ENCODE assay signal across 28 cellular contexts in genomic region chr4:183229397-183229796, GRCh38.
DNase-seq lines count a peak whose midpoint lies in the region; ATAC-seq, FAIRE-seq and TF ChIP-seq lines count a peak whose summit lies in the region.
"Had no signal": no experiment of that assay in that cellular context is flagged by ENCODE, and none has a peak within 500 bp of the region (broad histone marks: within the 10 kb centered on the region; RNA-seq: fewer than 3 reads in every experiment).

No MANE protein-coding gene starts in this region.

- no peak overlapping the region for H2AFZ ChIP-seq in GM23248
- H2AFZ ChIP-seq in MM.1S (ENCODE audit: low read length) = no peak overlapping the region

- no peaks in the 10 kb centered on the region for H3K27me3 ChIP-seq in GM23248 (replicated peaks; ENCODE audit: insufficient read depth)
- no peaks in the 10 kb centered on the region for H3K27me3 ChIP-seq in MM.1S (replicated peaks; ENCODE audit: insufficient read depth, low read length)
- H3K27me3 ChIP-seq: colonic mucosa, esophagus muscularis mucosa, neutrophil, sigmoid colon, upper lobe of left lung had no signal

- ATAC-seq in SK-N-SH treated with all-trans-retinoic acid at 6 μM for 48 hours = peak; percentile 74
- ATAC-seq: activated T-cell treated with anti-CD3 and anti-CD28 coated beads, Interleukin-2, amount 50 U/mL, for 72 hours; GM12878; psoas muscle; stimulated activated effector memory CD8-positive, alpha-beta T cell treated with anti-CD3 and anti-CD28 coated beads, Interleukin-12 subunit alpha, Interleukin-12 subunit beta, amount 100 ng/mL, for 72 hours had no signal

- H3K4me2 ChIP-seq in GM23248 (ENCODE audit: unreplicated experiment) (no peak overlapping the region), MM.1S (ENCODE audit: low read depth, low read length) (no peak overlapping the region)

- TF ChIP-seq CTCF in MM.1S (IDR thresholded peaks at IDR 0.05; ENCODE audit: low read length) = no peak

- H3K9me3 ChIP-seq in GM23248 (ENCODE audit: low read depth) (no peaks in the 10 kb centered on the region), MM.1S (replicated peaks; ENCODE audit: insufficient read depth, low read length) (no peaks in the 10 kb centered on the region)
- H3K9me3 ChIP-seq: colonic mucosa, esophagus muscularis mucosa, neutrophil, psoas muscle, sigmoid colon, upper lobe of left lung had no signal

- H4K20me1 ChIP-seq in GM23248 (ENCODE audit: insufficient read depth) (no peaks in the 10 kb centered on the region), MM.1S (ENCODE audit: insufficient read depth, low read length) (no peaks in the 10 kb centered on the region)

- DNase-seq in GM23248 (peak; percentile 32), HTR-8/SVneo (ENCODE audit: insufficient read length, low spot score) (peak; percentile 15), iris pigment epithelial cell (ENCODE audit: low read depth) (peak; percentile 19), MM.1S (no peak), NCI-H446 treated with DMSO at 0.1 percent for 48 hours (lab: John Stamatoyannopoulos, UW) (no peak), CD1c-positive myeloid dendritic cell (ENCODE audit: extremely low spot score) (no peak)
- DNase-seq: activated CD4-positive, alpha-beta T cell treated with anti-CD3 and anti-CD28 coated beads, Interleukin-2, amount 50 U/mL, for 1 hour; activated naive CD4-positive, alpha-beta T cell treated with Interleukin-2 at 50 U/mL for 16 hours; activated T-cell treated with anti-CD3 and anti-CD28 coated beads, Interleukin-2, amount 50 U/mL, for 72 hours; amygdala; colonic mucosa; DND-41; islet precursor cell; naive B cell; NCI-H1694 treated with DMSO at 0.1 percent for 48 hours; NCI-H82; psoas muscle; SHP77 treated with DMSO at 0.1 percent for 48 hours; sigmoid colon; stimulated activated CD4-positive, alpha-beta T cell treated with anti-CD3 and anti-CD28 coated beads, Interleukin-4, amount 100 ng/mL, for 24 hours; substantia nigra; upper lobe of left lung had no signal

- H3K4me3 ChIP-seq in GM23248 (no peak overlapping the region), MM.1S (ENCODE audit: low read length) (no peak overlapping the region)
- H3K4me3 ChIP-seq: colonic mucosa, esophagus muscularis mucosa, GM12878, psoas muscle, sigmoid colon, upper lobe of left lung had no signal

- H3K27ac ChIP-seq in GM23248 = no peak overlapping the region
- no peak overlapping the region for H3K27ac ChIP-seq in MM.1S (ENCODE audit: low read length)
- H3K27ac ChIP-seq: C4-2B, colonic mucosa, esophagus muscularis mucosa, neutrophil, psoas muscle, sigmoid colon, upper lobe of left lung had no signal

- H3F3A ChIP-seq in GM23248 (ENCODE audit: insufficient read depth) = peaks cover 18% of the 10 kb centered on the region; the same call in 1 of the 2 replicates
- no peaks in the 10 kb centered on the region for H3F3A ChIP-seq in MM.1S (ENCODE audit: insufficient read depth, low read length)

- H3K36me3 ChIP-seq in GM23248 (ENCODE audit: low read depth) (peaks cover 29% of the 10 kb centered on the region), MM.1S (replicated peaks; ENCODE audit: insufficient read depth, low read length) (no peaks in the 10 kb centered on the region; the same call in 1 of the 2 replicates)
- H3K36me3 ChIP-seq: colonic mucosa, neutrophil, sigmoid colon had no signal

- H3K79me2 ChIP-seq in GM23248 (ENCODE audit: insufficient read depth) (peaks cover 44% of the 10 kb centered on the region; the same call in 1 of the 2 replicates), MM.1S (ENCODE audit: low read length) (no peaks in the 10 kb centered on the region)

- in situ Hi-C loops in GM23248 (cut with MboI) = no loop called here

- no peak overlapping the region for H3K9ac ChIP-seq in GM23248
- no peak overlapping the region for H3K9ac ChIP-seq in MM.1S (ENCODE audit: low read length)

- H3K4me1 ChIP-seq in GM23248 (ENCODE audit: insufficient read depth) (no peaks in the 10 kb centered on the region), MM.1S (ENCODE audit: low read length) (no peaks in the 10 kb centered on the region)
- H3K4me1 ChIP-seq: colonic mucosa, esophagus muscularis mucosa, psoas muscle, sigmoid colon, upper lobe of left lung had no signal

- H3K9me2 ChIP-seq in GM23248 (ENCODE audit: insufficient read depth) = no peaks in the 10 kb centered on the region
- H3K9me2 ChIP-seq in MM.1S (replicated peaks; ENCODE audit: insufficient read depth, low read length) = no peaks in the 10 kb centered on the region; the same call in 1 of the 2 replicates

- peak; percentile 42 for FAIRE-seq in HTR-8/SVneo (lab: Jason Lieb, UNC)
- FAIRE-seq: GM12878 had no signal

TF ChIP-seq in SK-N-SH treated with all-trans-retinoic acid at 6 μM for 48 hours, 23 proteins besides CTCF, POLR2A, EP300 and RAD21:
- TF ChIP-seq GLIS3 (CRISPR knock-in tag; IDR thresholded peaks at IDR 0.05) (no peak), RARB (CRISPR knock-in tag; IDR thresholded peaks at IDR 0.05) (no peak), PPARA (CRISPR knock-in tag; IDR thresholded peaks at IDR 0.05; ENCODE audit: borderline replicate concordance) (no peak), ZC3H10 (CRISPR knock-in tag; IDR thresholded peaks at IDR 0.05) (peak; percentile 78; the same call in 1 of the 2 replicates), ESRRG (CRISPR knock-in tag; IDR thresholded peaks at IDR 0.05) (no peak), BACH2 (CRISPR knock-in tag; IDR thresholded peaks at IDR 0.05; ENCODE audit: borderline replicate concordance) (no peak), SNAI2 (CRISPR knock-in tag; IDR thresholded peaks at IDR 0.05) (no peak), ZFP3 (CRISPR knock-in tag; IDR thresholded peaks at IDR 0.05) (no peak), ZNF8 (CRISPR knock-in tag; IDR thresholded peaks at IDR 0.05) (no peak), CSDC2 (CRISPR knock-in tag; IDR thresholded peaks at IDR 0.05) (no peak), ISL1 (CRISPR knock-in tag; IDR thresholded peaks at IDR 0.05) (0 out of 2 replicates have a peak, but pooled peaks have one; percentile 8), TCF4 (CRISPR knock-in tag; IDR thresholded peaks at IDR 0.05; ENCODE audit: borderline replicate concordance) (no peak), CSRNP3 (CRISPR knock-in tag; IDR thresholded peaks at IDR 0.05) (no peak), ZNF565 (CRISPR knock-in tag; conservative IDR thresholded peaks at IDR 0.05; ENCODE audit: low read depth) (no peak), TOX (CRISPR knock-in tag; IDR thresholded peaks at IDR 0.05; ENCODE audit: borderline replicate concordance) (peak; percentile 29; the same call in 1 of the 2 replicates)
- TF ChIP-seq, protein P1, sequence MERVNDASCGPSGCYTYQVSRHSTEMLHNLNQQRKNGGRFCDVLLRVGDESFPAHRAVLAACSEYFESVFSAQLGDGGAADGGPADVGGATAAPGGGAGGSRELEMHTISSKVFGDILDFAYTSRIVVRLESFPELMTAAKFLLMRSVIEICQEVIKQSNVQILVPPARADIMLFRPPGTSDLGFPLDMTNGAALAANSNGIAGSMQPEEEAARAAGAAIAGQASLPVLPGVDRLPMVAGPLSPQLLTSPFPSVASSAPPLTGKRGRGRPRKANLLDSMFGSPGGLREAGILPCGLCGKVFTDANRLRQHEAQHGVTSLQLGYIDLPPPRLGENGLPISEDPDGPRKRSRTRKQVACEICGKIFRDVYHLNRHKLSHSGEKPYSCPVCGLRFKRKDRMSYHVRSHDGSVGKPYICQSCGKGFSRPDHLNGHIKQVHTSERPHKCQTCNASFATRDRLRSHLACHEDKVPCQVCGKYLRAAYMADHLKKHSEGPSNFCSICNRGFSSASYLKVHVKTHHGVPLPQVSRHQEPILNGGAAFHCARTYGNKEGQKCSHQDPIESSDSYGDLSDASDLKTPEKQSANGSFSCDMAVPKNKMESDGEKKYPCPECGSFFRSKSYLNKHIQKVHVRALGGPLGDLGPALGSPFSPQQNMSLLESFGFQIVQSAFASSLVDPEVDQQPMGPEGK (CRISPR knock-in tag; IDR thresholded peaks at IDR 0.05; ENCODE audit: borderline replicate concordance) = no peak

Comparison
In these comparisons a context has a peak if more than half of its experiments do, and no peak if none do; other contexts are left out.
1. DNase-seq: peak in GM23248 (single experiment), HTR-8/SVneo (single experiment) and iris pigment epithelial cell (single experiment); none in MM.1S (single experiment), NCI-H446 treated with DMSO at 0.1 percent for 48 hours (single experiment) and CD1c-positive myeloid dendritic cell (single experiment).